In genomic region chr15:74662064-74662860, GRCh38 we compare ENCODE assay signal across 1 cellular context.
TF ChIP-seq lines count a peak whose summit lies in the region.

No MANE protein-coding gene starts in this region.

TF ChIP-seq in IMR-90, 13 proteins besides CTCF, POLR2A, EP300 and RAD21:
- TF ChIP-seq RCOR1 (IDR thresholded peaks at IDR 0.05; ENCODE audit: insufficient replicate concordance, low read length) (no peak), RFX5 (IDR thresholded peaks at IDR 0.05; ENCODE audit: low read depth, low read length) (no peak), MAZ (IDR thresholded peaks at IDR 0.05; ENCODE audit: borderline replicate concordance, low read depth, low read length) (no peak), FOS (IDR thresholded peaks at IDR 0.05; ENCODE audit: low read depth, low read length) (no peak), SMC3 (IDR thresholded peaks at IDR 0.05; ENCODE audit: low read depth, low read length) (no peak), USF2 (IDR thresholded peaks at IDR 0.05; ENCODE audit: low read depth, low read length) (no peak), BHLHE40 (IDR thresholded peaks at IDR 0.05; ENCODE audit: low read depth, low read length) (no peak), MXI1 (IDR thresholded peaks at IDR 0.05; ENCODE audit: borderline replicate concordance, low read depth, low read length) (no peak)
TF ChIP-seq in IMR-90: peak in this region for 0.
